Comparison of ENCODE assay signal across 29 cellular contexts in the genomic region with DNA sequence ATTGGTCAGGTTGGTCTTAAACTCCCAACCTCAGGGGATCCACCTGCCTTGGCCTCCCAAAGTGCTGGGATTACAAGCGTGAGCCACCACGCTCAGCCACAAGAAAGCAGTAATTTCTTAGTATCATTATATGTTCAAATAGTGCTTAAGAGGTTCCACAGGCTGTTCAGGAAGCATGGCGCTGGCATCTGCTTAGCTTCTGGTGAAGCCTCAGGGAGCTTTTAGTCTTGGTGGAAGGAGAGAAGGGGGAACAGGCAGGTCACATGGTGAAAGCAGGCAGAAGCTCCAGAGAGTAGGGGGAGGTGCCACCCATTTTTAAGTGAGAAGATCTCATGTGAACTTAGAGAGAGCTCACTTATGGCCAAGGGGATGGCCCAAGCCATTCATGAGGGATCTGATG. TPM values are rescaled to one million over a fixed set of nuclear protein-coding genes. Genes with fewer than 3 reads are reported as not detected.
DNase-seq lines count a peak whose midpoint lies in the region; ATAC-seq, FAIRE-seq and TF ChIP-seq lines count a peak whose summit lies in the region.
"Had no signal": no experiment of that assay in that cellular context is flagged by ENCODE, and none has a peak within 500 bp of the region (broad histone marks: within the 10 kb centered on the region; RNA-seq: fewer than 3 reads in every experiment).

No MANE protein-coding gene starts in this region.

- H3K4me3 ChIP-seq in MM.1S (ENCODE audit: low read length) (no peak overlapping the region), K562 (no peak overlapping the region), esophagus muscularis mucosa (no peak overlapping the region)
- H3K4me3 ChIP-seq in naive thymus-derived CD4-positive, alpha-beta T cell (ENCODE audit: low read length): no peak overlapping the region
- H3K4me3 ChIP-seq: A549, colonic mucosa, esophagus squamous epithelium had no signal

- peak overlapping the region; percentile 72 for H3K27ac Mint-ChIP-seq in activated CD8-positive, alpha-beta memory T cell treated with anti-CD3 and anti-CD28 coated beads, Interleukin-2, amount 10 ng/mL, durations not matched to agents 7 days and 5 days
- H3K27ac Mint-ChIP-seq in naive thymus-derived CD4-positive, alpha-beta T cell: peak overlapping the region in 7 of 9 donors; percentile 14 to 89 (median 67)

- no peak for TF ChIP-seq RAD21 in K562 (CRISPR knock-in tag; conservative IDR thresholded peaks at IDR 0.05 in 1 of 2, IDR thresholded peaks at IDR 0.05 in 1 of 2)

- no peaks in the 10 kb centered on the region for H3K36me3 ChIP-seq in MM.1S (replicated peaks; ENCODE audit: insufficient read depth, low read length)
- no peaks in the 10 kb centered on the region for H3K36me3 ChIP-seq in K562 (ENCODE audit: control insufficient read depth, insufficient read depth, low read length)
- no peaks in the 10 kb centered on the region for H3K36me3 ChIP-seq in naive thymus-derived CD4-positive, alpha-beta T cell (ENCODE audit: control insufficient read depth in 2 of 3, insufficient read depth in 3 of 3, low read length in 3 of 3)
- peaks cover 0 to 28% (median 0%) of the 10 kb centered on the region in 4 donors for H3K36me3 ChIP-seq in esophagus muscularis mucosa
- H3K36me3 ChIP-seq: colonic mucosa, esophagus squamous epithelium had no signal

- H3K4me2 ChIP-seq in MM.1S (ENCODE audit: low read depth, low read length): no peak overlapping the region
- no peak overlapping the region for H3K4me2 ChIP-seq in K562 (ENCODE audit: insufficient read depth, low read length)
- H3K4me2 ChIP-seq: A549 had no signal

- WGBS in K562 (ENCODE audit: insufficient coverage, low coverage, missing lambda C conversion rate): 100% methylated on average over 3 of the region's 3 CpGs
- WGBS in esophagus muscularis mucosa: 83% methylated on average over 3 of the region's 3 CpGs

- no peak for TF ChIP-seq POLR2A in K562 (conservative IDR thresholded peaks at IDR 0.05)
- TF ChIP-seq POLR2A in esophagus muscularis mucosa (IDR thresholded peaks at IDR 0.05; ENCODE audit: low read depth): no peak

- peaks cover 14% of the 10 kb centered on the region for H3K9me3 Mint-ChIP-seq in activated CD8-positive, alpha-beta memory T cell treated with anti-CD3 and anti-CD28 coated beads, Interleukin-2, amount 10 ng/mL, durations not matched to agents 7 days and 5 days (ENCODE audit: low read depth)
- peaks cover 0 to 19% (median 5%) of the 10 kb centered on the region in 11 donors for H3K9me3 Mint-ChIP-seq in naive thymus-derived CD4-positive, alpha-beta T cell
- H3K9me3 Mint-ChIP-seq: effector memory CD8-positive, alpha-beta T cell had no signal

- CTCF ChIA-PET in activated CD8-positive, alpha-beta memory T cell treated with anti-CD3 and anti-CD28 coated beads, Interleukin-2, amount 10 ng/mL, durations not matched to agents 7 days and 5 days (lab: Charles Lee): interaction anchor here (1.0 to 4.8 kb wide), 3 partner anchors 8 to 40 kb away, joined by 3 to 29 read pairs (median 3); no protein-coding TSS in a partner anchor
- CTCF ChIA-PET in K562 (lab: Yijun Ruan, JAX; ENCODE audit: low intra/inter-chr PET ratio): no interaction called here
- CTCF ChIA-PET in naive thymus-derived CD4-positive, alpha-beta T cell (lab: Charles Lee): no interaction called here

- no peak for DNase-seq in activated CD8-positive, alpha-beta memory T cell treated with anti-CD3 and anti-CD28 coated beads, Interleukin-2, amount 10 ng/mL, durations not matched to agents 7 days and 5 days
- no peak for DNase-seq in activated CD8-positive, alpha-beta memory T cell treated with anti-CD3 and anti-CD28 coated beads, Interleukin-2, amount 50 U/mL, for 48 hours
- DNase-seq in MM.1S: no peak
- DNase-seq in K562 (ENCODE audit: extremely low read depth in 1 of 4, low spot score in 3 of 4): no peak
- no peak for DNase-seq in naive thymus-derived CD4-positive, alpha-beta T cell
- no peak for DNase-seq in esophagus muscularis mucosa (ENCODE audit: extremely low spot score)
- DNase-seq in GF-D8 (lab: John Stamatoyannopoulos, UW): no peak
- DNase-seq: anterior cingulate cortex; colonic mucosa; DMS153; effector memory CD8-positive, alpha-beta T cell; esophagus squamous epithelium; hippocampal formation; left ventricle myocardium superior; midbrain; NCI-H1694; NCI-H2171; NCI-H510A treated with DMSO at 0.1 percent for 48 hours; NK-92 treated with Interleukin-12 subunit alpha and Interleukin-12 subunit beta, amount 100 ng/mL, for 24 hours; SHP77 treated with DMSO at 0.1 percent for 48 hours; substantia nigra had no signal

- no peak overlapping the region for H3K9ac ChIP-seq in MM.1S (ENCODE audit: low read length)
- no peak overlapping the region for H3K9ac ChIP-seq in K562 (ENCODE audit: insufficient read depth in 1 of 2, low read depth in 2 of 2, low read length in 2 of 2)

- no peaks in the 10 kb centered on the region for H3K27me3 Mint-ChIP-seq in activated CD8-positive, alpha-beta memory T cell treated with anti-CD3 and anti-CD28 coated beads, Interleukin-2, amount 10 ng/mL, durations not matched to agents 7 days and 5 days
- H3K27me3 Mint-ChIP-seq in naive thymus-derived CD4-positive, alpha-beta T cell: no peaks in the 10 kb centered on the region
- H3K27me3 Mint-ChIP-seq: activated naive CD4-positive, alpha-beta T cell treated with anti-CD3 and anti-CD28 coated beads, Interleukin-2, amount 50 U/mL, for 24 hours; effector memory CD8-positive, alpha-beta T cell; naive thymus-derived CD8-positive, alpha-beta T cell; type B pancreatic cell had no signal

- H3K79me2 ChIP-seq in MM.1S (ENCODE audit: low read length): peaks cover 19% of the 10 kb centered on the region
- H3K79me2 ChIP-seq in K562 (ENCODE audit: control insufficient read depth, insufficient read depth, low read length): peaks cover 9% of the 10 kb centered on the region

- H2AFZ ChIP-seq in MM.1S (ENCODE audit: low read length) (no peak overlapping the region), K562 (ENCODE audit: low read depth, low read length) (no peak overlapping the region)

- H3K4me1 ChIP-seq in MM.1S (ENCODE audit: low read length): peaks cover 45% of the 10 kb centered on the region
- H3K4me1 ChIP-seq in K562 (replicated peaks in 1 of 2; ENCODE audit: control insufficient read depth in 2 of 2, insufficient read depth in 2 of 2, low read length in 2 of 2): peaks cover 11 to 19% of the 10 kb centered on the region in 2 experiments
- H3K4me1 ChIP-seq in naive thymus-derived CD4-positive, alpha-beta T cell (ENCODE audit: control insufficient read depth in 2 of 2, insufficient read depth in 2 of 2, low read length in 2 of 2): peaks cover 14 to 26% of the 10 kb centered on the region in 2 donors
- H3K4me1 ChIP-seq in esophagus muscularis mucosa: peaks cover 10 to 27% (median 17%) of the 10 kb centered on the region in 4 donors

- H3K4me3 Mint-ChIP-seq in activated CD8-positive, alpha-beta memory T cell treated with anti-CD3 and anti-CD28 coated beads, Interleukin-2, amount 10 ng/mL, durations not matched to agents 7 days and 5 days: no peak overlapping the region
- peak overlapping the region in 2 of 10 donors; percentile 9 to 37 for H3K4me3 Mint-ChIP-seq in naive thymus-derived CD4-positive, alpha-beta T cell

- intact Hi-C loops in K562 (cut with micrococcal nuclease): no loop called here
- intact Hi-C loops in naive thymus-derived CD4-positive, alpha-beta T cell (cut with micrococcal nuclease): no loop called here
- intact Hi-C loops in esophagus muscularis mucosa (cut with DNase I): no loop called here

- FAIRE-seq in K562 (lab: Jason Lieb, UNC): no peak
- FAIRE-seq: A549 had no signal

- peaks cover 25% of the 10 kb centered on the region for H3K36me3 Mint-ChIP-seq in activated CD8-positive, alpha-beta memory T cell treated with anti-CD3 and anti-CD28 coated beads, Interleukin-2, amount 10 ng/mL, durations not matched to agents 7 days and 5 days
- peaks cover 0 to 32% (median 0%) of the 10 kb centered on the region in 5 donors for H3K36me3 Mint-ChIP-seq in naive thymus-derived CD4-positive, alpha-beta T cell
- H3K36me3 Mint-ChIP-seq: naive thymus-derived CD8-positive, alpha-beta T cell had no signal

- no peaks in the 10 kb centered on the region for H4K20me1 ChIP-seq in MM.1S (ENCODE audit: insufficient read depth, low read length)
- H4K20me1 ChIP-seq in K562 (replicated peaks; ENCODE audit: control insufficient read depth, insufficient read depth, low read length): no peaks in the 10 kb centered on the region

- ATAC-seq in activated CD8-positive, alpha-beta memory T cell treated with anti-CD3 and anti-CD28 coated beads, Interleukin-2, amount 10 ng/mL, durations not matched to agents 7 days and 5 days: no peak
- ATAC-seq in K562 (no peak), GM21619 (IDR thresholded peaks at IDR 0.05; ENCODE audit: unreplicated experiment) (no peak)
- no peak for ATAC-seq in naive thymus-derived CD4-positive, alpha-beta T cell
- ATAC-seq: A549; effector memory CD8-positive, alpha-beta T cell; left ventricle myocardium superior; naive thymus-derived CD8-positive, alpha-beta T cell; PC-3; sciatic nerve; stimulated activated effector memory CD8-positive, alpha-beta T cell treated with anti-CD3 and anti-CD28 coated beads, Interleukin-12 subunit alpha, Interleukin-12 subunit beta, amount 100 ng/mL, for 72 hours had no signal

- TF ChIP-seq CTCF in MM.1S (IDR thresholded peaks at IDR 0.05; ENCODE audit: low read length): no peak
- TF ChIP-seq CTCF in K562 (IDR thresholded peaks at IDR 0.05 in 2 of 3, conservative IDR thresholded peaks at IDR 0.05 in 1 of 3; ENCODE audit: insufficient read depth in 2 of 3, low read depth in 1 of 3, low read length in 3 of 3): no peak
- TF ChIP-seq CTCF in esophagus muscularis mucosa (IDR thresholded peaks at IDR 0.05): no peak

- no peaks in the 10 kb centered on the region for H3K9me1 ChIP-seq in K562 (ENCODE audit: control insufficient read depth, insufficient read depth, low read length)

- no peaks in the 10 kb centered on the region for H3K9me2 ChIP-seq in MM.1S (replicated peaks; ENCODE audit: insufficient read depth, low read length)

- H3F3A ChIP-seq in MM.1S (ENCODE audit: insufficient read depth, low read length): peaks cover 32% of the 10 kb centered on the region

- peaks cover 36% of the 10 kb centered on the region for H3K4me1 Mint-ChIP-seq in activated CD8-positive, alpha-beta memory T cell treated with anti-CD3 and anti-CD28 coated beads, Interleukin-2, amount 10 ng/mL, durations not matched to agents 7 days and 5 days
- H3K4me1 Mint-ChIP-seq in naive thymus-derived CD4-positive, alpha-beta T cell: peaks cover 21 to 49% (median 37%) of the 10 kb centered on the region in 7 donors

- in situ Hi-C loops in K562 (cut with MboI): no loop called here

- H3K27ac ChIP-seq in MM.1S (ENCODE audit: low read length): peak overlapping the region; percentile 42; the same call in 1 of the 2 replicates
- H3K27ac ChIP-seq in K562 (ENCODE audit: extremely low read depth, low read depth, low read length): peak overlapping the region; percentile 55; the same call in 2 of the 3 replicates
- no peak overlapping the region for H3K27ac ChIP-seq in naive thymus-derived CD4-positive, alpha-beta T cell (ENCODE audit: low read depth, low read length)
- H3K27ac ChIP-seq in esophagus muscularis mucosa (replicated peaks in 1 of 4): no peak overlapping the region
- H3K27ac ChIP-seq: colonic mucosa had no signal

- H3K9me3 ChIP-seq in MM.1S (replicated peaks; ENCODE audit: insufficient read depth, low read length): no peaks in the 10 kb centered on the region; the same call in 1 of the 2 replicates
- peaks cover 28% of the 10 kb centered on the region for H3K9me3 ChIP-seq in K562 (replicated peaks; ENCODE audit: control insufficient read depth, insufficient read depth, low read depth, low read length)
- H3K9me3 ChIP-seq in naive thymus-derived CD4-positive, alpha-beta T cell (ENCODE audit: control insufficient read depth in 2 of 3, low read length in 3 of 3): no peaks in the 10 kb centered on the region
- H3K9me3 ChIP-seq in esophagus muscularis mucosa: no peaks in the 10 kb centered on the region
- H3K9me3 ChIP-seq: colonic mucosa had no signal

- no TSS peak for BruUV-seq in K562 (replicated peaks; lab: Mats Ljungman, UMichigan)

- POLR2A ChIA-PET in K562 (lab: Yijun Ruan, JAX): interaction anchor here (1.1 to 1.4 kb wide), 2 partner anchors 8 to 13 kb away, joined by 3 to 9 read pairs; no protein-coding TSS in a partner anchor
- POLR2A ChIA-PET in naive thymus-derived CD4-positive, alpha-beta T cell (lab: Charles Lee): interaction anchor here (0.6 to 6.8 kb wide), 3 partner anchors 8 to 527 kb away, joined by 3 to 67 read pairs (median 5); no protein-coding TSS in a partner anchor

- TF ChIP-seq EP300 in K562 (IDR thresholded peaks at IDR 0.05; ENCODE audit: low read length) (no peak), esophagus muscularis mucosa (IDR thresholded peaks at IDR 0.05) (no peak)

- H3K27me3 ChIP-seq in MM.1S (replicated peaks; ENCODE audit: insufficient read depth, low read length): no peaks in the 10 kb centered on the region
- no peaks in the 10 kb centered on the region for H3K27me3 ChIP-seq in K562 (ENCODE audit: control insufficient read depth in 2 of 2, insufficient read depth in 2 of 2, low read length in 2 of 2)
- no peaks in the 10 kb centered on the region for H3K27me3 ChIP-seq in naive thymus-derived CD4-positive, alpha-beta T cell (ENCODE audit: control insufficient read depth in 2 of 2, insufficient read depth in 2 of 2, low read length in 2 of 2)
- no peaks in the 10 kb centered on the region for H3K27me3 ChIP-seq in esophagus muscularis mucosa
- H3K27me3 ChIP-seq: colonic mucosa, esophagus squamous epithelium had no signal

RNA-seq across cellular contexts. Expression of a gene that starts 3.7 kb away (rescaled TPM):
- total RNA-seq in activated CD8-positive, alpha-beta memory T cell treated with anti-CD3 and anti-CD28 coated beads, Interleukin-2, amount 10 ng/mL, durations not matched to agents 7 days and 5 days: 100 to 1,000 TPM in 1 of 2 experiments, 10 to 100 TPM in 1; 98.5 to 146 TPM
- total RNA-seq in K562 (2011; cell fraction: chromatin; rRNA removed; ENCODE audit: low replicate concordance): 109 and 129 TPM in 2 replicates
- total RNA-seq in K562 (2011; cell fraction: nucleolus; rRNA removed): 35.9 and 51.7 TPM in 2 replicates
- total RNA-seq in K562 (2011; cell fraction: nucleoplasm; rRNA removed): 51.8 and 54.6 TPM in 2 replicates
- 10.9 and 14.8 TPM in 2 replicates for total RNA-seq in K562 (2014; rRNA removed)
- 14.0 and 14.5 TPM in 2 replicates for total RNA-seq in K562 (2014; rRNA removed; fragmentation: Illumina TruSeq; extraction: Trizol)
- total RNA-seq in K562 (2015; rRNA removed; fragmentation: Illumina TruSeq; extraction: Trizol): 14.8 and 15.2 TPM in 2 replicates
- total RNA-seq in K562 (2021): 38.4 and 39.7 TPM in 2 replicates
- polyA plus RNA-seq in K562 (2011; rRNA removed): 20.6 and 33.1 TPM in 2 replicates
- 15.2 and 43.7 TPM in 2 replicates for polyA plus RNA-seq in K562 (2011; cell fraction: cytosol; rRNA removed)
- 28.8 and 53.9 TPM in 2 replicates for polyA plus RNA-seq in K562 (2011; cell fraction: nucleus; rRNA removed)
- polyA plus RNA-seq in K562 (2012): 25.9 and 29.6 TPM in 2 replicates
- 27.0 and 27.6 TPM in 2 replicates for polyA plus RNA-seq in K562 (2014; fragmentation: Illumina TruSeq; extraction: Trizol)
- 1 to 10 TPM; 3.1 to 4.1 TPM for polyA plus RNA-seq in K562 (2014; fragmentation: Nextera tagmentation; extraction: Ambion mirVana)
- polyA plus RNA-seq in K562 (2014; rRNA removed): 16.3 and 16.7 TPM in 2 replicates
- 37.5 and 51.6 TPM in 2 replicates for polyA minus RNA-seq in K562 (2011; rRNA and poly(A)+ RNA removed)
- polyA minus RNA-seq in K562 (2011; cell fraction: cytosol; rRNA and poly(A)+ RNA removed): 29.5 and 45.5 TPM in 2 replicates
- polyA minus RNA-seq in K562 (2011; cell fraction: nucleus; rRNA and poly(A)+ RNA removed): 18.3 and 26.1 TPM in 2 replicates
- total RNA-seq in naive thymus-derived CD4-positive, alpha-beta T cell: 100 to 1,000 TPM in 1 of 5 experiments, 10 to 100 TPM in 4; 25.0 to 103 (median 77.3) TPM
- 1 to 10 TPM; 7.0 to 10.0 TPM for polyA plus RNA-seq in naive thymus-derived CD4-positive, alpha-beta T cell
- total RNA-seq in esophagus muscularis mucosa: 10 to 100 TPM; 40.7 to 96.4 (median 64.4) TPM

Comparison
In these comparisons a context has a peak if more than half of its experiments do, and no peak if none do; other contexts are left out.
1. H3K27ac ChIP-seq: peak in MM.1S (single experiment) and K562 (single experiment); none in naive thymus-derived CD4-positive, alpha-beta T cell (single experiment) and esophagus muscularis mucosa (0 of 4).